16 cellular contexts compared by ENCODE assay signal in the genomic region with DNA sequence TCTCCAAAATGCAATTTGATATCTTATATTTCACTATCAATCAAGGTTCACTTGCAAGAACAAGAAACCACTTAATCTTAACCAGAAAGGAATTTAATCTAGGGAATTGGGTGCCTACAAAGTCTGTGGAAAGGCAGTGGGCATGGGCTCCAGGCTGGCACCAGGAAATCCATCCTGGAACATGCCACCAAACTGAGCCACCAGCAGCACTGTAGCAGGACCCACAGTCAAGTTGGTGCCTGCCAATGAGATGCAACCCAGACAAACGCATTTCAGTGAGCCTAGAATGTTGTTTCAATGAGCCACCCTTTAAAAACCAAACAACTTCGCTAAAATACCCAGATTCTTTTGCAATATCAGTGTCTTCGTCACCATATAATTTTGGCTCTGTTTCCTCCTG.
DNase-seq lines count a peak whose midpoint lies in the region; ATAC-seq, FAIRE-seq and TF ChIP-seq lines count a peak whose summit lies in the region.
"Had no signal": no experiment of that assay in that cellular context is flagged by ENCODE, and none has a peak within 500 bp of the region (broad histone marks: within the 10 kb centered on the region; RNA-seq: fewer than 3 reads in every experiment).

No MANE protein-coding gene starts in this region.

- no peak overlapping the region for H3K4me3 Mint-ChIP-seq in activated B cell treated with CpG ODN at 0.5 μM for 24 hours
- H3K4me3 Mint-ChIP-seq in activated CD8-positive, alpha-beta T cell treated with anti-CD3 and anti-CD28 coated beads, Interleukin-2, amount 10 ng/mL, durations not matched to agents 7 days and 5 days, result no peak overlapping the region
- H3K4me3 Mint-ChIP-seq: CD8-positive, alpha-beta memory T cell; HFFc6 had no signal

- H3K4me2 ChIP-seq in BLaER1, result peak overlapping the region; percentile 69

- no peaks in the 10 kb centered on the region for H3K9me3 Mint-ChIP-seq in activated B cell treated with CpG ODN at 0.5 μM for 24 hours
- no peaks in the 10 kb centered on the region for H3K9me3 Mint-ChIP-seq in activated CD8-positive, alpha-beta T cell treated with anti-CD3 and anti-CD28 coated beads, Interleukin-2, amount 10 ng/mL, durations not matched to agents 7 days and 5 days (ENCODE audit: insufficient read depth)
- H3K9me3 Mint-ChIP-seq: CD8-positive, alpha-beta memory T cell; HFFc6 had no signal

- ATAC-seq in activated B cell treated with CpG ODN at 0.5 μM for 24 hours (ENCODE audit: low read depth), result no peak
- ATAC-seq in GM21619 (IDR thresholded peaks at IDR 0.05; ENCODE audit: unreplicated experiment), result no peak
- no peak for ATAC-seq in activated CD8-positive, alpha-beta T cell treated with anti-CD3 and anti-CD28 coated beads, Interleukin-2, amount 10 ng/mL, durations not matched to agents 7 days and 5 days

- 0 out of 2 replicates have a peak, but pooled peaks cover 9% of the 10 kb centered on the region for H3K36me3 ChIP-seq in BLaER1
- H3K36me3 ChIP-seq in left ventricle myocardium inferior, result no peaks in the 10 kb centered on the region

- H3K4me1 ChIP-seq in BLaER1 (peaks cover 55% of the 10 kb centered on the region), left ventricle myocardium inferior (peaks cover 47% of the 10 kb centered on the region)
- H3K4me1 ChIP-seq: Caco-2 had no signal

- H3K27ac ChIP-seq in BLaER1 (peak overlapping the region; percentile 79), left ventricle myocardium inferior (replicated peaks) (peak overlapping the region; percentile 82)
- H3K27ac ChIP-seq: HL-60 had no signal

- CTCF ChIA-PET in activated B cell treated with CpG ODN at 0.5 μM for 24 hours (lab: Charles Lee), result no interaction called here
- CTCF ChIA-PET in activated CD8-positive, alpha-beta T cell treated with anti-CD3 and anti-CD28 coated beads, Interleukin-2, amount 10 ng/mL, durations not matched to agents 7 days and 5 days (lab: Charles Lee), result interaction anchor here (0.6 kb wide), 1 partner anchor 58 kb away, joined by 3 read pairs; no protein-coding TSS in a partner anchor

- no peaks in the 10 kb centered on the region for H4K20me1 ChIP-seq in BLaER1

- H3K36me3 Mint-ChIP-seq in activated B cell treated with CpG ODN at 0.5 μM for 24 hours (ENCODE audit: low read depth), result peaks cover 72% of the 10 kb centered on the region
- no peaks in the 10 kb centered on the region for H3K36me3 Mint-ChIP-seq in activated CD8-positive, alpha-beta T cell treated with anti-CD3 and anti-CD28 coated beads, Interleukin-2, amount 10 ng/mL, durations not matched to agents 7 days and 5 days (ENCODE audit: low read depth)
- H3K36me3 Mint-ChIP-seq: CD8-positive, alpha-beta memory T cell had no signal

- no peak overlapping the region for H3K4me3 ChIP-seq in BLaER1
- no peak overlapping the region for H3K4me3 ChIP-seq in left ventricle myocardium inferior

- no peak overlapping the region for H3K9ac ChIP-seq in BLaER1

- H3K27me3 ChIP-seq in BLaER1 (no peaks in the 10 kb centered on the region), left ventricle myocardium inferior (ENCODE audit: low read depth) (no peaks in the 10 kb centered on the region)

- peaks cover 16% of the 10 kb centered on the region for H3K4me1 Mint-ChIP-seq in activated B cell treated with CpG ODN at 0.5 μM for 24 hours
- H3K4me1 Mint-ChIP-seq in activated CD8-positive, alpha-beta T cell treated with anti-CD3 and anti-CD28 coated beads, Interleukin-2, amount 10 ng/mL, durations not matched to agents 7 days and 5 days (ENCODE audit: low read depth), result no peaks in the 10 kb centered on the region
- H3K4me1 Mint-ChIP-seq: CD8-positive, alpha-beta memory T cell had no signal

- H3K27ac Mint-ChIP-seq in activated B cell treated with CpG ODN at 0.5 μM for 24 hours, result peak overlapping the region; percentile 50
- H3K27ac Mint-ChIP-seq in activated CD8-positive, alpha-beta T cell treated with anti-CD3 and anti-CD28 coated beads, Interleukin-2, amount 10 ng/mL, durations not matched to agents 7 days and 5 days, result no peak overlapping the region
- H3K27ac Mint-ChIP-seq: CD8-positive, alpha-beta memory T cell; HFFc6 had no signal

- POLR2A ChIA-PET in activated B cell treated with CpG ODN at 0.5 μM for 24 hours (lab: Charles Lee), result no interaction called here
- POLR2A ChIA-PET in activated CD8-positive, alpha-beta T cell treated with anti-CD3 and anti-CD28 coated beads, Interleukin-2, amount 10 ng/mL, durations not matched to agents 7 days and 5 days (lab: Charles Lee), result no interaction called here

- DNase-seq in GM12891 (ENCODE audit: insufficient read length, low spot score), result no peak
- DNase-seq in activated B cell treated with CpG ODN at 0.5 μM for 24 hours, result no peak
- no peak for DNase-seq in left ventricle myocardium inferior
- DNase-seq in activated CD4-positive, alpha-beta T cell treated with anti-CD3 and anti-CD28 coated beads, Interleukin-2, amount 50 U/mL, for 1 hour, result no peak
- no peak for DNase-seq in SIG-M5 treated with dmso at 0.1 percent for 504 hours (lab: John Stamatoyannopoulos, UW; ENCODE audit: unreplicated experiment)
- DNase-seq in activated CD8-positive, alpha-beta T cell treated with anti-CD3 and anti-CD28 coated beads, Interleukin-2, amount 10 ng/mL, durations not matched to agents 7 days and 5 days, result no peak
- DNase-seq: Caco-2; CD8-positive, alpha-beta memory T cell; DND-41; GF-D8; HCEC 1CT; HFFc6 had no signal

- TF ChIP-seq CTCF in activated B cell treated with CpG ODN at 0.5 μM for 24 hours (IDR thresholded peaks at IDR 0.05) (no peak), left ventricle myocardium inferior (IDR thresholded peaks at IDR 0.05; ENCODE audit: borderline replicate concordance) (no peak)

- no peaks in the 10 kb centered on the region for H3K27me3 Mint-ChIP-seq in activated B cell treated with CpG ODN at 0.5 μM for 24 hours
- peaks cover 26% of the 10 kb centered on the region for H3K27me3 Mint-ChIP-seq in activated CD8-positive, alpha-beta T cell treated with anti-CD3 and anti-CD28 coated beads, Interleukin-2, amount 10 ng/mL, durations not matched to agents 7 days and 5 days (ENCODE audit: low read depth)
- H3K27me3 Mint-ChIP-seq: B cell had no signal

- peaks cover 10% of the 10 kb centered on the region for H3K9me3 ChIP-seq in BLaER1
- no peaks in the 10 kb centered on the region for H3K9me3 ChIP-seq in left ventricle myocardium inferior (replicated peaks)
- H3K9me3 ChIP-seq: Caco-2 had no signal

- intact Hi-C loops in activated B cell treated with CpG ODN at 0.5 μM for 24 hours (cut with micrococcal nuclease), result loop anchor here (10.0 kb wide), 1 partner anchor 48 kb away; no protein-coding TSS in a partner anchor
- intact Hi-C loops in left ventricle myocardium inferior (cut with micrococcal nuclease), result no loop called here

- TF ChIP-seq POLR2A in GM12891 (IDR thresholded peaks at IDR 0.05; ENCODE audit: low read depth, low read length), result no peak

- FAIRE-seq in GM12891 (lab: Jason Lieb, UNC), result peak; percentile 63

TF ChIP-seq in GM12891, 5 proteins besides CTCF, POLR2A, EP300 and RAD21:
- no peak for TF ChIP-seq POU2F2 (IDR thresholded peaks at IDR 0.05; ENCODE audit: low read depth, low read length)
- TF ChIP-seq SPI1 (IDR thresholded peaks at IDR 0.05; ENCODE audit: low read depth, low read length), result no peak
- TF ChIP-seq TAF1 (IDR thresholded peaks at IDR 0.05; ENCODE audit: low read depth, low read length), result no peak
- TF ChIP-seq PAX5 (IDR thresholded peaks at IDR 0.05; ENCODE audit: insufficient read depth, low read length, severe bottlenecking), result no peak
- TF ChIP-seq POLR2AphosphoS5 (IDR thresholded peaks at IDR 0.05; ENCODE audit: low read depth, low read length), result no peak
